Comparison of ENCODE assay signal across 8 cellular contexts in the genomic region with DNA sequence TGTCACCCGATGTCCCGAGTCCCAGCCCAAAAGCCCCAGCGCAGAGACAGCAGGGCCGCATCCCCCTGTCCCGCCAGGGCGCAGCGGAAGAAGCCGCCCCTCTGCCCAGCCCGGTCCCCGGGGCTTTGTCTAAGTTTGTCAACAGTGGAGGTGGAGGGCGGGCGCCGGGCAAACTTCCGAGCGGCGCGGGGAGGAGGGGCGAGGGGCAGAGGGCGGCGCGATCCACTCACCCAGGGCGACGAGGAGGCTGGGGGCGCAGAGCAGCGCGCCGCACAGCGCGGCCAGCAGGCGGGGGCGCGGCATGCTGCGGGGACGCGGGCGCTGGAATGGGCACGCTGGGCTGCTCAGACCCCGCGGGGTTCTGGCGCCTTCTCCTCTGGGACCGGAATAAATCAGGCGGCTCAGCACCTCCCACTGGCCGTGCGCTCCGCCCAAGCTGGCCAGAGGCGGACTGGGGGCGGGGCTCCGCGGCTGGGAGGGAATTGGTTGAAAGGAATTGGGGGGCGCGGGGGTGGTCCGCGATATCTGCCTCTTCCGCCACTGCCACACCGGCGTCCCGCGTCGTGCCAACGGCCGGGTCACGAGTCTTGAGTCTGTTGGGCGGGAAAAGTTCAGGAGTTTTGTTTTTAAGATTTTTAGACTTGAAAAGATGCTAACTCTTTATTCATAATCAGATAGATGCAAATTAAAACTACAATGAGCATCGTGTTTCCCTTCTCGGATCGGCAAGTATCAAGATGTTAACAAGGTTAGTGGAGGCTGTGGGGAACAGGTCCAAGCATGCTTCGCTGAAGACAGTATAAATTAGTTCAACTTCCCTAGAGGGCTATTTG. TPM values are rescaled to one million over a fixed set of nuclear protein-coding genes. Genes with fewer than 3 reads are reported as not detected.
A peak's percentile ranks its signal among the peaks of the same experiment; 100 is the strongest.
DNase-seq lines count a peak whose midpoint lies in the region; ATAC-seq and TF ChIP-seq lines count a peak whose summit lies in the region.

A gene with protein sequence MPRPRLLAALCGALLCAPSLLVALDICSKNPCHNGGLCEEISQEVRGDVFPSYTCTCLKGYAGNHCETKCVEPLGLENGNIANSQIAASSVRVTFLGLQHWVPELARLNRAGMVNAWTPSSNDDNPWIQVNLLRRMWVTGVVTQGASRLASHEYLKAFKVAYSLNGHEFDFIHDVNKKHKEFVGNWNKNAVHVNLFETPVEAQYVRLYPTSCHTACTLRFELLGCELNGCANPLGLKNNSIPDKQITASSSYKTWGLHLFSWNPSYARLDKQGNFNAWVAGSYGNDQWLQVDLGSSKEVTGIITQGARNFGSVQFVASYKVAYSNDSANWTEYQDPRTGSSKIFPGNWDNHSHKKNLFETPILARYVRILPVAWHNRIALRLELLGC (minus strand): TSS at position 363 of the 833 bp plus-strand sequence. CDS start 60 bp downstream, at position 303.

- H3K9me3 ChIP-seq in Loucy (ENCODE audit: insufficient read depth, low read depth, low read length) = no peaks in the 10 kb centered on the region
- H3K9me3 ChIP-seq in iPS-20b (ENCODE audit: insufficient read depth, low read depth, low read length) = no peaks in the 10 kb centered on the region
- H3K9me3 ChIP-seq in skeletal muscle tissue (ENCODE audit: control insufficient read depth in 3 of 3, low read length in 3 of 3) = no peaks in the 10 kb centered on the region

- H3K9ac ChIP-seq in Loucy (ENCODE audit: low read depth, low read length, poor library complexity, severe bottlenecking) (peak within 1 kb of the TSS; percentile 94), iPS-20b (ENCODE audit: low read depth, low read length) (peak within 1 kb of the TSS; percentile 97), skeletal muscle tissue (ENCODE audit: low read depth in 1 of 3, low read length in 3 of 3) (peak within 1 kb of the TSS; percentile 91 to 97 (median 95))

- peaks cover 31% of the 10 kb centered on the region for H4K20me1 ChIP-seq in GM23338 (replicated peaks; ENCODE audit: insufficient read depth)
- H4K20me1 ChIP-seq in Loucy (ENCODE audit: insufficient read depth, low read length, poor library complexity, severe bottlenecking) = peaks cover 14% of the 10 kb centered on the region

- ATAC-seq in GM23338 = peak; percentile 86

- peaks cover 44% of the 10 kb centered on the region for H3K36me3 Mint-ChIP-seq in GM23338 (ENCODE audit: low read depth)
- peaks cover 41% of the 10 kb centered on the region for H3K36me3 Mint-ChIP-seq in MCF 10A (ENCODE audit: insufficient read depth, unreplicated experiment)

- peak within 1 kb of the TSS; percentile 96 for H3K27ac Mint-ChIP-seq in GM23338
- H3K27ac Mint-ChIP-seq in MCF 10A (ENCODE audit: low read depth, unreplicated experiment) = peak within 1 kb of the TSS; percentile 89

- POLR2A ChIA-PET in MCF 10A (lab: Yijun Ruan, JAX) = interaction anchor here (0.6 to 2.1 kb wide), 13 partner anchors 8 to 275 kb away, joined by 3 to 17 read pairs (median 5); a partner anchor contains a TSS

- H3K79me2 ChIP-seq in GM23338 (replicated peaks; ENCODE audit: insufficient read depth) (peaks cover 48% of the 10 kb centered on the region), Loucy (ENCODE audit: insufficient read depth, low read length) (peaks cover 46% of the 10 kb centered on the region)

- peak within 1 kb of the TSS; percentile 84 for H3K27ac ChIP-seq in GM23338 (ENCODE audit: low read depth)
- peak within 1 kb of the TSS; percentile 63; the same call in 1 of the 2 replicates for H3K27ac ChIP-seq in VCaP
- peak within 1 kb of the TSS; percentile 79 for H3K27ac ChIP-seq in iPS-20b (ENCODE audit: low read length)
- H3K27ac ChIP-seq in skeletal muscle tissue (ENCODE audit: low read depth, low read length) = peak within 1 kb of the TSS; percentile 99

- H3K36me3 ChIP-seq in GM23338 (ENCODE audit: insufficient read depth) = peaks cover 32% of the 10 kb centered on the region
- no peaks in the 10 kb centered on the region for H3K36me3 ChIP-seq in Loucy (ENCODE audit: insufficient read depth, low read length)
- H3K36me3 ChIP-seq in iPS-20b (ENCODE audit: insufficient read depth, low read depth, low read length) = peaks cover 38% of the 10 kb centered on the region
- peaks cover 12 to 23% (median 15%) of the 10 kb centered on the region in 3 donors for H3K36me3 ChIP-seq in skeletal muscle tissue (ENCODE audit: control insufficient read depth in 3 of 3, insufficient read depth in 3 of 3, low read length in 3 of 3)

- peaks cover 38% of the 10 kb centered on the region for H3K4me1 Mint-ChIP-seq in GM23338
- peaks cover 33% of the 10 kb centered on the region for H3K4me1 Mint-ChIP-seq in MCF 10A (ENCODE audit: insufficient read depth, unreplicated experiment)

- H3K4me3 Mint-ChIP-seq in GM23338 (peak within 1 kb of the TSS; percentile 91), MCF 10A (ENCODE audit: unreplicated experiment) (peak within 1 kb of the TSS; percentile 95)

- no TSS peak for BruUV-seq in MCF 10A (replicated peaks; lab: Mats Ljungman, UMichigan)

- TF ChIP-seq CTCF in GM23338 (conservative IDR thresholded peaks at IDR 0.05; ENCODE audit: low read depth in 2 of 2) (peak in 1 of 2 experiments; percentile 28; a peak in 2 of 4 replicates), Loucy (conservative IDR thresholded peaks at IDR 0.05; ENCODE audit: low read length) (no peak), VCaP (conservative IDR thresholded peaks at IDR 0.05) (peak; percentile 33), MCF 10A (IDR thresholded peaks at IDR 0.05; ENCODE audit: unreplicated experiment) (no peak)

- H2AFZ ChIP-seq in GM23338 (0 out of 2 replicates have a peak within 1 kb of the TSS, but pooled peaks have one; percentile 28), Loucy (ENCODE audit: low read length) (peak within 1 kb of the TSS; percentile 90)

- 0 out of 2 replicates have a peak, but pooled peaks cover 3% of the 10 kb centered on the region for H3F3A ChIP-seq in GM23338 (replicated peaks; ENCODE audit: low read depth)
- H3F3A ChIP-seq in Loucy (ENCODE audit: low read depth) = no peaks in the 10 kb centered on the region

- H3K27me3 Mint-ChIP-seq in GM23338 (ENCODE audit: insufficient read depth, low read depth, poor library complexity) (peaks cover 12% of the 10 kb centered on the region), MCF 10A (ENCODE audit: insufficient read depth, unreplicated experiment) (no peaks in the 10 kb centered on the region)

- peaks cover 34% of the 10 kb centered on the region for H3K4me1 ChIP-seq in GM23338 (ENCODE audit: insufficient read depth)
- H3K4me1 ChIP-seq in Loucy (ENCODE audit: insufficient read depth, low read length, poor library complexity, severe bottlenecking) = peaks cover 40% of the 10 kb centered on the region
- peaks cover 17% of the 10 kb centered on the region; the same call in 1 of the 2 replicates for H3K4me1 ChIP-seq in iPS-20b (ENCODE audit: insufficient read depth, low read length)
- peaks cover 37 to 53% (median 43%) of the 10 kb centered on the region in 3 donors for H3K4me1 ChIP-seq in skeletal muscle tissue (ENCODE audit: control insufficient read depth in 3 of 3, insufficient read depth in 3 of 3, low read length in 3 of 3)

- intact Hi-C loops in MCF 10A (cut with micrococcal nuclease) = loop anchor here (2.0 kb wide), 1 partner anchor 104 kb away; no protein-coding TSS in a partner anchor

- H3K4me3 ChIP-seq in GM23338 = peak within 1 kb of the TSS; percentile 99
- H3K4me3 ChIP-seq in Loucy (ENCODE audit: low read length, poor library complexity, severe bottlenecking) = peak within 1 kb of the TSS; percentile 81
- peak within 1 kb of the TSS; percentile 98 for H3K4me3 ChIP-seq in iPS-20b (ENCODE audit: low read length)
- H3K4me3 ChIP-seq in skeletal muscle tissue (ENCODE audit: low read length in 3 of 3) = peak within 1 kb of the TSS; percentile 77 to 90 (median 87)

- no peaks in the 10 kb centered on the region for H3K9me3 Mint-ChIP-seq in GM23338
- H3K9me3 Mint-ChIP-seq in MCF 10A (ENCODE audit: unreplicated experiment) = no peaks in the 10 kb centered on the region

- H3K27me3 ChIP-seq in GM23338 (ENCODE audit: insufficient read depth) (no peaks in the 10 kb centered on the region), Loucy (ENCODE audit: insufficient read depth, low read length, poor library complexity, severe bottlenecking) (no peaks in the 10 kb centered on the region), iPS-20b (ENCODE audit: insufficient read depth, low read length) (no peaks in the 10 kb centered on the region), skeletal muscle tissue (ENCODE audit: control insufficient read depth in 3 of 3, insufficient read depth in 3 of 3, low read length in 3 of 3) (no peaks in the 10 kb centered on the region)

- CTCF ChIA-PET in MCF 10A (lab: Yijun Ruan, JAX) = interaction anchor here (0.5 to 2.6 kb wide), 4 partner anchors 10 to 104 kb away, joined by 3 to 9 read pairs (median 4); no protein-coding TSS in a partner anchor

- DNase-seq in GDM1 (lab: John Stamatoyannopoulos, UW) (peak; percentile 23), GM23338 (ENCODE audit: low spot score) (peak; percentile 97), MCF 10A (ENCODE audit: unreplicated experiment) (peak; percentile 80), NCI-H2029 treated with DMSO at 0.1 percent for 48 hours (lab: John Stamatoyannopoulos, UW) (no peak)

- H3K4me2 ChIP-seq in GM23338 = peak within 1 kb of the TSS; percentile 99
- H3K4me2 ChIP-seq in Loucy (ENCODE audit: low read depth, low read length, poor library complexity, severe bottlenecking) = peak within 1 kb of the TSS; percentile 99

- H3K9me2 ChIP-seq in GM23338 (ENCODE audit: insufficient read depth) (no peaks in the 10 kb centered on the region), Loucy (replicated peaks; ENCODE audit: low read depth, low read length) (no peaks in the 10 kb centered on the region)

TF ChIP-seq in GM23338, 12 proteins besides CTCF, POLR2A, EP300 and RAD21 (continues in another document):
- TF ChIP-seq JUNB (IDR thresholded peaks at IDR 0.05; ENCODE audit: unreplicated experiment) = no peak
- TF ChIP-seq STAT1 (IDR thresholded peaks at IDR 0.05; ENCODE audit: unreplicated experiment) = no peak
- TF ChIP-seq EZH2phosphoT487 (IDR thresholded peaks at IDR 0.05; ENCODE audit: unreplicated experiment) = no peak
- TF ChIP-seq EZH2 (IDR thresholded peaks at IDR 0.05; ENCODE audit: low read depth, unreplicated experiment) = no peak

RNA-seq across cellular contexts. Expression of the gene that starts here (rescaled TPM):
- 586 and 671 TPM in 2 replicates for total RNA-seq in GM23338 (2014; rRNA removed; shearing (Covaris generic))
- polyA plus RNA-seq in GM23338 (2016; fragmentation: Nextera tagmentation; extraction: Ambion mirVana) = 246 and 279 TPM in 2 replicates
- total RNA-seq in MCF 10A (2022) (207 and 254 TPM in 2 replicates), skeletal muscle tissue (35.0 TPM)
